Comparison of ENCODE assay signal across 7 cellular contexts in genomic region chr18:61894751-61895524, GRCh38. TPM values are rescaled to one million over a fixed set of nuclear protein-coding genes. Genes with fewer than 3 reads are reported as not detected.
DNase-seq lines count a peak whose midpoint lies in the region; ATAC-seq and TF ChIP-seq lines count a peak whose summit lies in the region.

No MANE protein-coding gene starts in this region.

- H3K27me3 ChIP-seq in iPS-18a (ENCODE audit: control insufficient read depth, insufficient read depth, low read length) (peaks cover 52% of the 10 kb centered on the region), spleen (replicated peaks in 1 of 7) (peaks cover 0 to 83% (median 30%) of the 10 kb centered on the region in 7 donors)

- H3K36me3 Mint-ChIP-seq in activated naive CD8-positive, alpha-beta T cell, result no peaks in the 10 kb centered on the region

- H3K27ac Mint-ChIP-seq in activated naive CD8-positive, alpha-beta T cell, result no peak overlapping the region

- H3K27me3 Mint-ChIP-seq in activated naive CD8-positive, alpha-beta T cell, result peaks cover 20% of the 10 kb centered on the region

- peak overlapping the region; percentile 61 for H3K4me3 Mint-ChIP-seq in activated naive CD8-positive, alpha-beta T cell

- H3K9ac ChIP-seq in iPS-18a (ENCODE audit: low read length), result no peak overlapping the region

- TF ChIP-seq POLR2A in spleen (IDR thresholded peaks at IDR 0.05), result no peak

- H3K9me3 ChIP-seq in iPS-18a (ENCODE audit: control insufficient read depth, low read depth, low read length), result no peaks in the 10 kb centered on the region
- H3K9me3 ChIP-seq in spleen, result no peaks in the 10 kb centered on the region

- peaks cover 17% of the 10 kb centered on the region for H3K4me1 ChIP-seq in iPS-18a (ENCODE audit: control insufficient read depth, low read depth, low read length)
- peaks cover 2 to 34% (median 24%) of the 10 kb centered on the region in 6 donors for H3K4me1 ChIP-seq in spleen

- WGBS in spleen, 5 donors, result 17 to 29% (median 22%) methylated on average over 21 to 28 of the region's 28 CpGs

- TF ChIP-seq CTCF in HFF-Myc (IDR thresholded peaks at IDR 0.05; ENCODE audit: low read depth, low read length, missing control alignments) (no peak), spleen (IDR thresholded peaks at IDR 0.05 in 8 of 11, conservative IDR thresholded peaks at IDR 0.05 in 3 of 11) (no peak)

- peak overlapping the region; percentile 94 for H3K4me3 ChIP-seq in HFF-Myc (replicated peaks; ENCODE audit: low read depth, low read length)
- peak overlapping the region; percentile 82 for H3K4me3 ChIP-seq in iPS-18a (ENCODE audit: low read length)
- H3K4me3 ChIP-seq in spleen, result peak overlapping the region; percentile 60 to 90 (median 74)

- H3K4me1 Mint-ChIP-seq in activated naive CD8-positive, alpha-beta T cell (ENCODE audit: low read depth), result peaks cover 10% of the 10 kb centered on the region

- H3K9me3 Mint-ChIP-seq in activated naive CD8-positive, alpha-beta T cell (ENCODE audit: low read depth), result no peaks in the 10 kb centered on the region

- ATAC-seq in HG03571 (IDR thresholded peaks at IDR 0.05; ENCODE audit: unreplicated experiment) (no peak), GM21423 (IDR thresholded peaks at IDR 0.05; ENCODE audit: unreplicated experiment) (no peak)

- H3K27ac ChIP-seq in iPS-18a (ENCODE audit: low read length), result no peak overlapping the region
- H3K27ac ChIP-seq in spleen, result peak overlapping the region in 4 of 8 donors; percentile 11 to 52 (median 35)

- intact Hi-C loops in spleen (cut with DNase I; ENCODE audit: low total_unique reads), result loop anchor here (10.0 kb wide), 1 partner anchor 340 kb away; no protein-coding TSS in a partner anchor

- H3K36me3 ChIP-seq in iPS-18a (ENCODE audit: control insufficient read depth, low read depth, low read length) (no peaks in the 10 kb centered on the region), spleen (no peaks in the 10 kb centered on the region)

- DNase-seq in HFF-Myc (ENCODE audit: extremely low read depth, low read depth) (no peak), spleen (no peak), LoVo (ENCODE audit: low spot score) (no peak)

RNA-seq across cellular contexts. Expression of gene RNF152, which starts 2.1 kb away (rescaled TPM):
- total RNA-seq in spleen, result 1 to 10 TPM; 1.4 to 7.1 (median 3.1) TPM
- under 1 TPM; 0.15 to 0.26 (median 0.24) TPM for polyA plus RNA-seq in spleen
